In the genomic region with DNA sequence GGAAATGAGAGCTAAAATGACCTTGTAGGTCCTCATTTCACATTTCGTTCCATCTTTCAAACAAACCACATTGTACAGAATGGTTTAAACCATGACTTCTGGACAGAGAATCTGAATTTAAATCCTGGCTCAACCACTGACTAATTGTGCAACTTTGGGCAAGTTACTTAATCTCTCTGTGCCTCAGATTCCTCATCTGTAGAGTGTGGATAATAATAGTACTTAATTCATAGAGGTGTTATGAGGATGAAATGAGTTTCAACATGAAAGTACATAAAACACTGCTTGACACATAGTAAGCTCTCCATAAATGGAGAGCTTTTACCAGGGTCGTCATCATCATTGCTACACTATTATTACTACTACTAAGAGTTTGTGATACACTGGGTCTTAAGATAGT, we compare ENCODE assay signal across 1 cellular context.
TF ChIP-seq lines count a peak whose summit lies in the region.

No MANE protein-coding gene starts in this region.

TF ChIP-seq in A549, 52 proteins besides CTCF, POLR2A, EP300 and RAD21 (continued from another document):
- TF ChIP-seq, protein P1, sequence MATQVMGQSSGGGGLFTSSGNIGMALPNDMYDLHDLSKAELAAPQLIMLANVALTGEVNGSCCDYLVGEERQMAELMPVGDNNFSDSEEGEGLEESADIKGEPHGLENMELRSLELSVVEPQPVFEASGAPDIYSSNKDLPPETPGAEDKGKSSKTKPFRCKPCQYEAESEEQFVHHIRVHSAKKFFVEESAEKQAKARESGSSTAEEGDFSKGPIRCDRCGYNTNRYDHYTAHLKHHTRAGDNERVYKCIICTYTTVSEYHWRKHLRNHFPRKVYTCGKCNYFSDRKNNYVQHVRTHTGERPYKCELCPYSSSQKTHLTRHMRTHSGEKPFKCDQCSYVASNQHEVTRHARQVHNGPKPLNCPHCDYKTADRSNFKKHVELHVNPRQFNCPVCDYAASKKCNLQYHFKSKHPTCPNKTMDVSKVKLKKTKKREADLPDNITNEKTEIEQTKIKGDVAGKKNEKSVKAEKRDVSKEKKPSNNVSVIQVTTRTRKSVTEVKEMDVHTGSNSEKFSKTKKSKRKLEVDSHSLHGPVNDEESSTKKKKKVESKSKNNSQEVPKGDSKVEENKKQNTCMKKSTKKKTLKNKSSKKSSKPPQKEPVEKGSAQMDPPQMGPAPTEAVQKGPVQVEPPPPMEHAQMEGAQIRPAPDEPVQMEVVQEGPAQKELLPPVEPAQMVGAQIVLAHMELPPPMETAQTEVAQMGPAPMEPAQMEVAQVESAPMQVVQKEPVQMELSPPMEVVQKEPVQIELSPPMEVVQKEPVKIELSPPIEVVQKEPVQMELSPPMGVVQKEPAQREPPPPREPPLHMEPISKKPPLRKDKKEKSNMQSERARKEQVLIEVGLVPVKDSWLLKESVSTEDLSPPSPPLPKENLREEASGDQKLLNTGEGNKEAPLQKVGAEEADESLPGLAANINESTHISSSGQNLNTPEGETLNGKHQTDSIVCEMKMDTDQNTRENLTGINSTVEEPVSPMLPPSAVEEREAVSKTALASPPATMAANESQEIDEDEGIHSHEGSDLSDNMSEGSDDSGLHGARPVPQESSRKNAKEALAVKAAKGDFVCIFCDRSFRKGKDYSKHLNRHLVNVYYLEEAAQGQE (IDR thresholded peaks at IDR 0.05) = no peak
- TF ChIP-seq, protein P2, sequence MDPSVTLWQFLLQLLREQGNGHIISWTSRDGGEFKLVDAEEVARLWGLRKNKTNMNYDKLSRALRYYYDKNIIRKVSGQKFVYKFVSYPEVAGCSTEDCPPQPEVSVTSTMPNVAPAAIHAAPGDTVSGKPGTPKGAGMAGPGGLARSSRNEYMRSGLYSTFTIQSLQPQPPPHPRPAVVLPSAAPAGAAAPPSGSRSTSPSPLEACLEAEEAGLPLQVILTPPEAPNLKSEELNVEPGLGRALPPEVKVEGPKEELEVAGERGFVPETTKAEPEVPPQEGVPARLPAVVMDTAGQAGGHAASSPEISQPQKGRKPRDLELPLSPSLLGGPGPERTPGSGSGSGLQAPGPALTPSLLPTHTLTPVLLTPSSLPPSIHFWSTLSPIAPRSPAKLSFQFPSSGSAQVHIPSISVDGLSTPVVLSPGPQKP (IDR thresholded peaks at IDR 0.05; ENCODE audit: low read depth, low read length) = no peak
- no peak for TF ChIP-seq RFX5 (IDR thresholded peaks at IDR 0.05)
- no peak for TF ChIP-seq JUNB (IDR thresholded peaks at IDR 0.05)
- no peak for TF ChIP-seq MAFK (IDR thresholded peaks at IDR 0.05; ENCODE audit: partially characterized antibody)
- TF ChIP-seq HOXB13 (CRISPR knock-in tag; IDR thresholded peaks at IDR 0.05; ENCODE audit: low read depth) = no peak
- no peak for TF ChIP-seq CBX8 (IDR thresholded peaks at IDR 0.05)
- no peak for TF ChIP-seq FOSL2 (IDR thresholded peaks at IDR 0.05)
- TF ChIP-seq FOSL2 (CRISPR knock-in tag; IDR thresholded peaks at IDR 0.05) = no peak
- TF ChIP-seq ESRRA (IDR thresholded peaks at IDR 0.05; ENCODE audit: borderline replicate concordance, low read length) = no peak
- TF ChIP-seq RNF2 (IDR thresholded peaks at IDR 0.05; ENCODE audit: borderline replicate concordance, low read depth) = no peak
- TF ChIP-seq, protein P3, sequence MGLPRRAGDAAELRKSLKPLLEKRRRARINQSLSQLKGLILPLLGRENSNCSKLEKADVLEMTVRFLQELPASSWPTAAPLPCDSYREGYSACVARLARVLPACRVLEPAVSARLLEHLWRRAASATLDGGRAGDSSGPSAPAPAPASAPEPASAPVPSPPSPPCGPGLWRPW (IDR thresholded peaks at IDR 0.05) = no peak
- no peak for TF ChIP-seq GATA3 (IDR thresholded peaks at IDR 0.05; ENCODE audit: borderline replicate concordance)
- no peak for TF ChIP-seq CEBPB (IDR thresholded peaks at IDR 0.05)
- TF ChIP-seq, protein P4, sequence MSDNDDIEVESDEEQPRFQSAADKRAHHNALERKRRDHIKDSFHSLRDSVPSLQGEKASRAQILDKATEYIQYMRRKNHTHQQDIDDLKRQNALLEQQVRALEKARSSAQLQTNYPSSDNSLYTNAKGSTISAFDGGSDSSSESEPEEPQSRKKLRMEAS (IDR thresholded peaks at IDR 0.05) = no peak
- TF ChIP-seq EHMT2 (IDR thresholded peaks at IDR 0.05; ENCODE audit: low read depth) = no peak
- TF ChIP-seq CHD4 (IDR thresholded peaks at IDR 0.05; ENCODE audit: borderline replicate concordance) = no peak
- TF ChIP-seq SREBF2 (IDR thresholded peaks at IDR 0.05) = no peak
- no peak for TF ChIP-seq CHD2 (IDR thresholded peaks at IDR 0.05; ENCODE audit: low read length, partially characterized antibody)
